In the genomic region with DNA sequence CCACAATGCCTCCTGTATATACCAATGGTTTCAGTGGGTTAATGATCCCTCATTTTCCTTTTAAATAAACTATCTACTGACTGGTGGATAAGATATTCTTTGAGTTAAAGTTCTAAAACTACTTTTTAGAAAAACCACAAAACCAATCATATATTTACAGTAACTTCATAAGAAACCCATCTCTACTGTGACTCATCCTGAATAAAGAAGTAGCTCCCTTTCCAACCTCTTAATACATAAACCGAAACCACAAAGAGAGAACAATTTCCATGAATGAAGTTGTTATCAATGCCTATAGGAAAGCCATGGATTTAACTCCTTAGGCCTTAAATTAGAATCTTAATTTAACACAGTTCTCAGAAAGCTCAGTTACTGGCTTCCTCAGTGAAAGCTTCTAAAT, we compare ENCODE assay signal across 1 cellular context.
TF ChIP-seq lines count a peak whose summit lies in the region.

No MANE protein-coding gene starts in this region.

TF ChIP-seq in HepG2, 621 proteins besides CTCF, POLR2A, EP300 and RAD21 (continued from another document):
- TF ChIP-seq ZNF558 (CRISPR knock-in tag; IDR thresholded peaks at IDR 0.05; ENCODE audit: borderline replicate concordance) = no peak
- TF ChIP-seq NFE2L1 (CRISPR knock-in tag; IDR thresholded peaks at IDR 0.05; ENCODE audit: borderline replicate concordance) = no peak
- TF ChIP-seq ZKSCAN8 (CRISPR knock-in tag; IDR thresholded peaks at IDR 0.05; ENCODE audit: borderline replicate concordance) = no peak
- TF ChIP-seq ZNF333 (CRISPR knock-in tag; IDR thresholded peaks at IDR 0.05; ENCODE audit: borderline replicate concordance) = no peak
- no peak for TF ChIP-seq AHDC1 (CRISPR knock-in tag; IDR thresholded peaks at IDR 0.05; ENCODE audit: borderline replicate concordance)
- TF ChIP-seq ZNF687 (CRISPR knock-in tag; IDR thresholded peaks at IDR 0.05) = no peak
- TF ChIP-seq HNF4G (IDR thresholded peaks at IDR 0.05; ENCODE audit: borderline replicate concordance, low read depth, low read length) = no peak
- TF ChIP-seq HNF4G (CRISPR knock-in tag; IDR thresholded peaks at IDR 0.05; ENCODE audit: borderline replicate concordance, low read depth) = no peak
- TF ChIP-seq ZNF12 (CRISPR knock-in tag; IDR thresholded peaks at IDR 0.05) = no peak
- TF ChIP-seq ZBTB42 (CRISPR knock-in tag; IDR thresholded peaks at IDR 0.05) = no peak
- TF ChIP-seq ZNF160 (CRISPR knock-in tag; IDR thresholded peaks at IDR 0.05) = no peak
- no peak for TF ChIP-seq ZNF782 (CRISPR knock-in tag; IDR thresholded peaks at IDR 0.05; ENCODE audit: borderline replicate concordance)
